In the genomic region with DNA sequence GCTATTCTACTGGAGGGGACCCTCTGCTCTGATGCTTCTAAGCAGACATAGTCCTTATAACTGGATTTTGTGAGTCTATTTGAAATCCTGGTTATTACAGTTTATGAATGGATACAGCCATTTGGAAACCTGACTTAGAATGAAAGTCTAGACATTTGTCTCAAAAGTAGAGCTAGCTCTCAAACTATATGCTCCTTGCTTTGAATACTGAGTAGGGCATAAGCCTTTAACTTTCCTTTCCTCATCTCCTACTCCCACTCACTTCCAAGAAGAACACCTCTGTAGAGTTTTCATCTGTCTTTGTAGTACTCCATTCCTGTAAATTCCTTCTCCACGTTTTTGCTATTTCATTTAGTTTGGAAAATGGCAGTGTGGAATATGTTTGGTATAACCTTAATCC, we compare ENCODE assay signal across 23 cellular contexts. TPM values are rescaled to one million over a fixed set of nuclear protein-coding genes. Genes with fewer than 3 reads are reported as not detected.
DNase-seq lines count a peak whose midpoint lies in the region; ATAC-seq, FAIRE-seq and TF ChIP-seq lines count a peak whose summit lies in the region.
"Had no signal": no experiment of that assay in that cellular context is flagged by ENCODE, and none has a peak within 500 bp of the region (broad histone marks: within the 10 kb centered on the region; RNA-seq: fewer than 3 reads in every experiment).

No MANE protein-coding gene starts in this region.

- no peaks in the 10 kb centered on the region for H3K36me3 ChIP-seq in A673 (ENCODE audit: insufficient read depth, low read length, poor library complexity, severe bottlenecking)
- H3K36me3 ChIP-seq: adrenal gland, ovary, vagina had no signal

- no peak overlapping the region for H3K4me3 Mint-ChIP-seq in activated naive CD8-positive, alpha-beta T cell treated with anti-CD3 and anti-CD28 coated beads, Interleukin-2, amount 50 U/mL, for 24 hours
- H3K4me3 Mint-ChIP-seq: activated CD8-positive, alpha-beta memory T cell treated with anti-CD3 and anti-CD28 coated beads, Interleukin-2, amount 10 ng/mL, durations not matched to agents 7 days and 5 days; T-helper 2 cell treated with Interferon-gamma antibody and Interleukin-4, amounts not matched to agents 5 μg/mL and 100 μg/mL, for 36 hours had no signal

- no peak for ATAC-seq in HG02970 (IDR thresholded peaks at IDR 0.05; ENCODE audit: low FRiP score, unreplicated experiment)
- ATAC-seq in activated naive CD8-positive, alpha-beta T cell treated with anti-CD3 and anti-CD28 coated beads, Interleukin-2, amount 50 U/mL, for 24 hours = no peak
- ATAC-seq: activated CD8-positive, alpha-beta memory T cell treated with anti-CD3 and anti-CD28 coated beads, Interleukin-2, amount 10 ng/mL, durations not matched to agents 7 days and 5 days; left ventricle myocardium superior had no signal

- H3K4me1 Mint-ChIP-seq in activated naive CD8-positive, alpha-beta T cell treated with anti-CD3 and anti-CD28 coated beads, Interleukin-2, amount 50 U/mL, for 24 hours = peaks cover 24% of the 10 kb centered on the region

- H3K9me3 ChIP-seq in A673 (ENCODE audit: low read depth, low read length, poor library complexity, severe bottlenecking) = no peaks in the 10 kb centered on the region
- H3K9me3 ChIP-seq: adrenal gland, ovary, vagina had no signal

- TF ChIP-seq CTCF in A673 (conservative IDR thresholded peaks at IDR 0.05; ENCODE audit: low read depth, low read length) = no peak

- no peaks in the 10 kb centered on the region for H3K36me3 Mint-ChIP-seq in activated naive CD8-positive, alpha-beta T cell treated with anti-CD3 and anti-CD28 coated beads, Interleukin-2, amount 50 U/mL, for 24 hours (ENCODE audit: low read depth)
- H3K36me3 Mint-ChIP-seq: activated CD8-positive, alpha-beta memory T cell treated with anti-CD3 and anti-CD28 coated beads, Interleukin-2, amount 10 ng/mL, durations not matched to agents 7 days and 5 days had no signal

- no peak overlapping the region for H3K27ac ChIP-seq in A673 (ENCODE audit: low read depth, low read length, poor library complexity, severe bottlenecking)
- H3K27ac ChIP-seq: adrenal gland, vagina had no signal

- no peaks in the 10 kb centered on the region for H3K9me3 Mint-ChIP-seq in activated naive CD8-positive, alpha-beta T cell treated with anti-CD3 and anti-CD28 coated beads, Interleukin-2, amount 50 U/mL, for 24 hours
- H3K9me3 Mint-ChIP-seq: T-helper 2 cell treated with Interferon-gamma antibody and Interleukin-4, amounts not matched to agents 5 μg/mL and 100 μg/mL, for 36 hours had no signal

- peaks cover 13% of the 10 kb centered on the region for H3K4me1 ChIP-seq in A673 (ENCODE audit: insufficient read depth, low read length, poor library complexity, severe bottlenecking)

- intact Hi-C loops in A673 (cut with micrococcal nuclease; ENCODE audit: unreplicated experiment) = no loop called here

- no peak overlapping the region for H3K4me3 ChIP-seq in A673 (ENCODE audit: low read depth, low read length, poor library complexity, severe bottlenecking)
- H3K4me3 ChIP-seq: adrenal gland, ovary, vagina had no signal

- DNase-seq in A673 (ENCODE audit: low spot score) (peak; percentile 46), SK-N-DZ (ENCODE audit: low spot score) (peak; percentile 38), fibroblast of peridontal ligament (ENCODE audit: extremely low read depth) (peak; percentile 55), HEK293T (ENCODE audit: extremely low spot score) (no peak), AG08396 (ENCODE audit: low spot score) (no peak)
- DNase-seq in activated naive CD8-positive, alpha-beta T cell treated with anti-CD3 and anti-CD28 coated beads, Interleukin-2, amount 50 U/mL, for 24 hours = no peak
- DNase-seq: activated CD4-positive, CD25-positive, alpha-beta regulatory T cell treated with anti-CD3 and anti-CD28 coated beads, Interleukin-2, amount 50 U/mL, for 72 hours; activated CD8-positive, alpha-beta memory T cell treated with anti-CD3 and anti-CD28 coated beads, Interleukin-2, amount 10 ng/mL, durations not matched to agents 7 days and 5 days; activated effector memory CD4-positive, alpha-beta T cell treated with Interleukin-2 at 50 U/mL for 16 hours; adrenal gland; GOT3; left ventricle myocardium superior; NCI-H146; NCI-H446 treated with DMSO at 0.1 percent for 48 hours; ovary; SIG-M5; stimulated activated CD4-positive, alpha-beta T cell treated with anti-CD3 and anti-CD28 coated beads, Interleukin-2, amount 100 ng/mL, for 24 hours had no signal

- H3K27me3 Mint-ChIP-seq in activated naive CD8-positive, alpha-beta T cell treated with anti-CD3 and anti-CD28 coated beads, Interleukin-2, amount 50 U/mL, for 24 hours = no peaks in the 10 kb centered on the region
- H3K27me3 Mint-ChIP-seq: activated CD8-positive, alpha-beta memory T cell treated with anti-CD3 and anti-CD28 coated beads, Interleukin-2, amount 10 ng/mL, durations not matched to agents 7 days and 5 days had no signal

- POLR2A ChIA-PET in A673 (lab: Charles Lee; ENCODE audit: low non-redundant PET) (no interaction called here), HEK293T (lab: Yijun Ruan, JAX) (no interaction called here)

- BruUV-seq in A673 (replicated peaks; lab: Mats Ljungman, UMichigan) = no TSS peak

- FAIRE-seq in G401.6 (lab: Jason Lieb, UNC) = peak; percentile 92
- FAIRE-seq: endometrium, frontal cortex had no signal

- H3K27ac Mint-ChIP-seq in activated naive CD8-positive, alpha-beta T cell treated with anti-CD3 and anti-CD28 coated beads, Interleukin-2, amount 50 U/mL, for 24 hours = no peak overlapping the region
- H3K27ac Mint-ChIP-seq: activated CD8-positive, alpha-beta memory T cell treated with anti-CD3 and anti-CD28 coated beads, Interleukin-2, amount 10 ng/mL, durations not matched to agents 7 days and 5 days; T-helper 2 cell treated with Interferon-gamma antibody and Interleukin-4, amounts not matched to agents 5 μg/mL and 100 μg/mL, for 36 hours had no signal

- CTCF ChIA-PET in A673 (lab: Charles Lee) = no interaction called here
- CTCF ChIA-PET in HEK293T (lab: Yijun Ruan, JAX) = no interaction called here

- H3K27me3 ChIP-seq in A673 (replicated peaks; ENCODE audit: insufficient read depth, low read depth, low read length, poor library complexity) = no peaks in the 10 kb centered on the region
- H3K27me3 ChIP-seq: adrenal gland, ovary, vagina had no signal

TF ChIP-seq in HEK293T, 16 proteins besides CTCF, POLR2A, EP300 and RAD21:
- no peak for TF ChIP-seq ARNT (IDR thresholded peaks at IDR 0.05)
- no peak for TF ChIP-seq CTBP1 (IDR thresholded peaks at IDR 0.05; ENCODE audit: borderline replicate concordance)
- no peak for TF ChIP-seq SP1 (IDR thresholded peaks at IDR 0.05)
- no peak for TF ChIP-seq SUZ12 (IDR thresholded peaks at IDR 0.05)
- TF ChIP-seq FOXK2 (IDR thresholded peaks at IDR 0.05) = no peak
- no peak for TF ChIP-seq FOXA1 (IDR thresholded peaks at IDR 0.05)
- TF ChIP-seq ELF4 (IDR thresholded peaks at IDR 0.05) = no peak
- TF ChIP-seq ZNF384 (IDR thresholded peaks at IDR 0.05) = no peak
- no peak for TF ChIP-seq L3MBTL2 (conservative IDR thresholded peaks at IDR 0.05)

RNA-seq across cellular contexts. Expression of a gene that starts 9.0 kb away (rescaled TPM):
- 120 and 123 TPM in 2 replicates for total RNA-seq in A673 (2021)
- polyA plus RNA-seq in SK-N-DZ (2014; cell fraction: cytosol; rRNA removed) = 28.8 and 29.1 TPM in 2 replicates
- polyA plus RNA-seq in SK-N-DZ (2014; cell fraction: nucleus; rRNA removed) = 14.1 and 24.3 TPM in 2 replicates

Comparison
In these comparisons a context has a peak if more than half of its experiments do, and no peak if none do; other contexts are left out.
1. DNase-seq: peak in A673 (single experiment), SK-N-DZ (single experiment) and fibroblast of peridontal ligament (single experiment); none in HEK293T (single experiment), AG08396 (single experiment) and activated naive CD8-positive, alpha-beta T cell treated with anti-CD3 and anti-CD28 coated beads, Interleukin-2, amount 50 U/mL, for 24 hours (single experiment).